In genomic region chr5:83644301-83644700, GRCh38 we compare ENCODE assay signal across 21 cellular contexts.
DNase-seq lines count a peak whose midpoint lies in the region; ATAC-seq and TF ChIP-seq lines count a peak whose summit lies in the region.
"Had no signal": no experiment of that assay in that cellular context is flagged by ENCODE, and none has a peak within 500 bp of the region (broad histone marks: within the 10 kb centered on the region; RNA-seq: fewer than 3 reads in every experiment).

No MANE protein-coding gene starts in this region.

- H2AFZ ChIP-seq in GM23338 (no peak overlapping the region), hepatocyte (no peak overlapping the region), smooth muscle cell (ENCODE audit: low read depth) (peak overlapping the region; percentile 1)

- intact Hi-C loops in prostate gland (cut with DNase I) = no loop called here

- H3F3A ChIP-seq in GM23338 (replicated peaks; ENCODE audit: low read depth) (no peaks in the 10 kb centered on the region), smooth muscle cell (ENCODE audit: low read depth) (peaks cover 16% of the 10 kb centered on the region)

- H3K9me2 ChIP-seq in GM23338 (ENCODE audit: insufficient read depth) (no peaks in the 10 kb centered on the region; the same call in 1 of the 2 replicates), hepatocyte (replicated peaks; ENCODE audit: insufficient read depth) (no peaks in the 10 kb centered on the region)

- no peak for TF ChIP-seq CTCF in BE2C (IDR thresholded peaks at IDR 0.05; ENCODE audit: low read depth, low read length)
- no peak for TF ChIP-seq CTCF in GM23338 (conservative IDR thresholded peaks at IDR 0.05; ENCODE audit: low read depth in 2 of 2)
- TF ChIP-seq CTCF in hepatocyte (IDR thresholded peaks at IDR 0.05; ENCODE audit: poor library complexity) = no peak
- TF ChIP-seq CTCF in smooth muscle cell (IDR thresholded peaks at IDR 0.05; ENCODE audit: borderline replicate concordance, insufficient read depth, poor library complexity, severe bottlenecking) = no peak
- TF ChIP-seq CTCF in prostate gland (IDR thresholded peaks at IDR 0.05) = no peak

- H3K27me3 ChIP-seq in BE2C = peaks cover 3% of the 10 kb centered on the region; the same call in 1 of the 2 replicates
- H3K27me3 ChIP-seq in GM23338 (ENCODE audit: insufficient read depth) = no peaks in the 10 kb centered on the region
- H3K27me3 ChIP-seq in hepatocyte = no peaks in the 10 kb centered on the region
- H3K27me3 ChIP-seq in smooth muscle cell (ENCODE audit: low read depth) = no peaks in the 10 kb centered on the region
- no peaks in the 10 kb centered on the region for H3K27me3 ChIP-seq in prostate gland (replicated peaks; ENCODE audit: insufficient read depth)

- no peak overlapping the region for H3K4me3 ChIP-seq in BE2C (ENCODE audit: low read depth, low read length)
- H3K4me3 ChIP-seq in GM23338 = no peak overlapping the region
- H3K4me3 ChIP-seq in hepatocyte = no peak overlapping the region
- no peak overlapping the region for H3K4me3 ChIP-seq in smooth muscle cell
- no peak overlapping the region for H3K4me3 ChIP-seq in prostate gland
- H3K4me3 ChIP-seq: GM12878, HAP-1 had no signal

- no peaks in the 10 kb centered on the region for H3K36me3 ChIP-seq in BE2C
- H3K36me3 ChIP-seq in GM23338 (ENCODE audit: insufficient read depth) = no peaks in the 10 kb centered on the region
- H3K36me3 ChIP-seq in hepatocyte (replicated peaks; ENCODE audit: insufficient read depth, low read depth) = no peaks in the 10 kb centered on the region
- no peaks in the 10 kb centered on the region for H3K36me3 ChIP-seq in smooth muscle cell (ENCODE audit: low read depth)
- no peaks in the 10 kb centered on the region for H3K36me3 ChIP-seq in prostate gland
- H3K36me3 ChIP-seq: HAP-1 had no signal

- DNase-seq in BE2C = peak; percentile 9
- DNase-seq in GM23338 (ENCODE audit: low spot score) = no peak
- DNase-seq in hepatocyte (ENCODE audit: low spot score) = peak; percentile 18
- DNase-seq in smooth muscle cell (lab: John Stamatoyannopoulos, UW; ENCODE audit: unreplicated experiment) = peak; percentile 4
- no peak for DNase-seq in UCSD-AML1 (lab: John Stamatoyannopoulos, UW; ENCODE audit: unreplicated experiment)
- DNase-seq in prostate gland (ENCODE audit: low spot score) = no peak
- DNase-seq in LoVo (ENCODE audit: low spot score) = no peak
- DNase-seq in NCI-H774 (lab: John Stamatoyannopoulos, UW) = no peak
- DNase-seq: AML-193; C1 segment of cervical spinal cord; Calu3; CD4-positive, alpha-beta memory T cell; COR-L47; DMS153; DND-41; GDM1; GOT3; HFFc6 had no signal

- whole genome bisulfite sequencing in hepatocyte (ENCODE audit: low lambda C conversion rate, missing lambda C conversion rate) = 55% methylated on average over 14 of the region's 14 CpGs
- WGBS in smooth muscle cell (ENCODE audit: low lambda C conversion rate) = 14% methylated on average over 14 of the region's 14 CpGs
- WGBS in prostate gland = 84% methylated on average over 14 of the region's 14 CpGs

- H3K79me2 ChIP-seq in GM23338 (replicated peaks; ENCODE audit: insufficient read depth) (no peaks in the 10 kb centered on the region), hepatocyte (no peaks in the 10 kb centered on the region), smooth muscle cell (ENCODE audit: low read depth) (no peaks in the 10 kb centered on the region)

- no peak for ATAC-seq in GM23338
- ATAC-seq: GM12878 had no signal

- H3K27ac Mint-ChIP-seq in GM23338 = peak overlapping the region; percentile 31; the same call in 1 of the 2 replicates
- H3K27ac Mint-ChIP-seq: CD4-positive, alpha-beta memory T cell; HFFc6 had no signal

- no peak overlapping the region for H3K4me3 Mint-ChIP-seq in GM23338
- H3K4me3 Mint-ChIP-seq: CD4-positive, alpha-beta memory T cell; HFFc6 had no signal

- H3K4me1 Mint-ChIP-seq in GM23338 = peaks cover 11% of the 10 kb centered on the region; the same call in 2 of the 3 replicates
- H3K4me1 Mint-ChIP-seq: CD4-positive, alpha-beta memory T cell had no signal

- H3K9me3 Mint-ChIP-seq in GM23338 = no peaks in the 10 kb centered on the region
- H3K9me3 Mint-ChIP-seq: CD4-positive, alpha-beta memory T cell; HFFc6 had no signal

- peaks cover 3% of the 10 kb centered on the region for H3K27me3 Mint-ChIP-seq in GM23338 (ENCODE audit: insufficient read depth, low read depth, poor library complexity)

- H3K4me2 ChIP-seq in GM23338 = no peak overlapping the region
- peak overlapping the region; percentile 7 for H3K4me2 ChIP-seq in hepatocyte
- peak overlapping the region; percentile 61 for H3K4me2 ChIP-seq in smooth muscle cell

- no peaks in the 10 kb centered on the region for H3K9me3 ChIP-seq in BE2C
- no peaks in the 10 kb centered on the region for H3K9me3 ChIP-seq in hepatocyte (ENCODE audit: low read depth)
- H3K9me3 ChIP-seq in smooth muscle cell (replicated peaks; ENCODE audit: low read depth) = no peaks in the 10 kb centered on the region
- H3K9me3 ChIP-seq in prostate gland = no peaks in the 10 kb centered on the region
- H3K9me3 ChIP-seq: HAP-1 had no signal

- no peak overlapping the region for H3K9ac ChIP-seq in smooth muscle cell (ENCODE audit: low read depth)

- H3K36me3 Mint-ChIP-seq in GM23338 (ENCODE audit: low read depth) = no peaks in the 10 kb centered on the region
- H3K36me3 Mint-ChIP-seq: CD4-positive, alpha-beta memory T cell had no signal

- H3K27ac ChIP-seq in GM23338 (ENCODE audit: low read depth) (no peak overlapping the region), hepatocyte (no peak overlapping the region), smooth muscle cell (ENCODE audit: low read depth) (peak overlapping the region; percentile 46), prostate gland (no peak overlapping the region)
- H3K27ac ChIP-seq: 22Rv1 had no signal

- H3K4me1 ChIP-seq in BE2C (no peaks in the 10 kb centered on the region), GM23338 (ENCODE audit: insufficient read depth) (peaks cover 14% of the 10 kb centered on the region), hepatocyte (ENCODE audit: insufficient read depth) (no peaks in the 10 kb centered on the region), smooth muscle cell (ENCODE audit: low read depth) (peaks cover 25% of the 10 kb centered on the region), prostate gland (replicated peaks) (no peaks in the 10 kb centered on the region)

- H4K20me1 ChIP-seq in GM23338 (replicated peaks; ENCODE audit: insufficient read depth) (no peaks in the 10 kb centered on the region), hepatocyte (ENCODE audit: insufficient read depth, poor library complexity, severe bottlenecking) (no peaks in the 10 kb centered on the region), smooth muscle cell (ENCODE audit: low read depth) (no peaks in the 10 kb centered on the region)

- no peak for TF ChIP-seq POLR2A in prostate gland (IDR thresholded peaks at IDR 0.05)

TF ChIP-seq in GM23338, 12 proteins besides CTCF, POLR2A, EP300 and RAD21:
- TF ChIP-seq REST (IDR thresholded peaks at IDR 0.05; ENCODE audit: unreplicated experiment) (no peak), NANOG (IDR thresholded peaks at IDR 0.05; ENCODE audit: borderline replicate concordance) (no peak), JUNB (IDR thresholded peaks at IDR 0.05; ENCODE audit: unreplicated experiment) (no peak), POLR2AphosphoS5 (IDR thresholded peaks at IDR 0.05; ENCODE audit: low read depth) (no peak), CREB1 (CRISPR knock-in tag; IDR thresholded peaks at IDR 0.05; ENCODE audit: low read depth) (no peak), EZH2 (IDR thresholded peaks at IDR 0.05; ENCODE audit: low read depth, unreplicated experiment) (no peak), EZH2phosphoT487 (IDR thresholded peaks at IDR 0.05; ENCODE audit: unreplicated experiment) (no peak), ZNF114 (CRISPR knock-in tag; IDR thresholded peaks at IDR 0.05) (no peak), ETS1 (IDR thresholded peaks at IDR 0.05) (no peak), ZNF331 (CRISPR knock-in tag; IDR thresholded peaks at IDR 0.05; ENCODE audit: low read depth) (no peak)

Comparison
In these comparisons a context has a peak if more than half of its experiments do, and no peak if none do; other contexts are left out.
1. DNase-seq: peak in BE2C (single experiment), hepatocyte (single experiment) and smooth muscle cell (single experiment); none in GM23338 (single experiment), UCSD-AML1 (single experiment), prostate gland (single experiment), LoVo (single experiment) and NCI-H774 (single experiment).